In genomic region chr1:116508984-116509980, GRCh38 we compare ENCODE assay signal across 8 cellular contexts.
DNase-seq lines count a peak whose midpoint lies in the region; ATAC-seq and TF ChIP-seq lines count a peak whose summit lies in the region.

No MANE protein-coding gene starts in this region.

- peak; percentile 31 for ATAC-seq in GM18520 (IDR thresholded peaks at IDR 0.05; ENCODE audit: unreplicated experiment)
- ATAC-seq in HG03066 (IDR thresholded peaks at IDR 0.05; ENCODE audit: low read depth, unreplicated experiment): peak; percentile 36
- ATAC-seq in stimulated activated naive B cell treated with anti-CD40 and anti-IgM and Interleukin-4, amounts not matched to agents 10 μg/mL and 1 μg/mL and 100 μg/mL, for 72 hours (replicated peaks): peak; percentile 57 to 60
- no peak for ATAC-seq in GM23338

- no peaks in the 10 kb centered on the region for H3K79me2 ChIP-seq in GM23338 (replicated peaks; ENCODE audit: insufficient read depth)

- no peak for TF ChIP-seq CTCF in GM23338 (conservative IDR thresholded peaks at IDR 0.05; ENCODE audit: low read depth in 2 of 2)

- H3K27ac ChIP-seq in esophagus (ENCODE audit: low read depth in 2 of 2, low read length in 1 of 2) (peak overlapping the region; percentile 66 to 80), substantia nigra (ENCODE audit: low read depth, low read length, poor library complexity, severe bottlenecking) (no peak overlapping the region), GM23338 (ENCODE audit: low read depth) (no peak overlapping the region)

- H3F3A ChIP-seq in GM23338 (replicated peaks; ENCODE audit: low read depth): no peaks in the 10 kb centered on the region

- no peaks in the 10 kb centered on the region for H3K27me3 Mint-ChIP-seq in stimulated activated naive B cell treated with anti-CD40 and anti-IgM and Interleukin-4, amounts not matched to agents 10 μg/mL and 1 μg/mL and 100 μg/mL, for 72 hours
- peaks cover 3% of the 10 kb centered on the region for H3K27me3 Mint-ChIP-seq in GM23338 (ENCODE audit: insufficient read depth, low read depth, poor library complexity)

- no peaks in the 10 kb centered on the region for H3K9me2 ChIP-seq in GM23338 (ENCODE audit: insufficient read depth)

- H3K36me3 ChIP-seq in esophagus (ENCODE audit: control insufficient read depth in 2 of 2, insufficient read depth in 2 of 2, low read length in 1 of 2): peaks cover 3 to 4% of the 10 kb centered on the region in 2 donors
- H3K36me3 ChIP-seq in GM23338 (ENCODE audit: insufficient read depth): no peaks in the 10 kb centered on the region

- H3K4me3 Mint-ChIP-seq in stimulated activated naive B cell treated with anti-CD40 and anti-IgM and Interleukin-4, amounts not matched to agents 10 μg/mL and 1 μg/mL and 100 μg/mL, for 72 hours: no peak overlapping the region
- H3K4me3 Mint-ChIP-seq in GM23338: no peak overlapping the region

- peak overlapping the region; percentile 85 for H3K27ac Mint-ChIP-seq in stimulated activated naive B cell treated with anti-CD40 and anti-IgM and Interleukin-4, amounts not matched to agents 10 μg/mL and 1 μg/mL and 100 μg/mL, for 72 hours
- H3K27ac Mint-ChIP-seq in GM23338: no peak overlapping the region

- no peaks in the 10 kb centered on the region for H4K20me1 ChIP-seq in GM23338 (replicated peaks; ENCODE audit: insufficient read depth)

- no peak overlapping the region for H3K4me2 ChIP-seq in GM23338

- DNase-seq in SW 1271 (lab: John Stamatoyannopoulos, UW) (peak; percentile 3 to 32), substantia nigra (lab: John Stamatoyannopoulos, UW) (no peak), GM19240 (ENCODE audit: insufficient read length, low spot score) (no peak), GM23338 (ENCODE audit: low spot score) (no peak)
- peak; percentile 25 for DNase-seq in stimulated activated naive B cell treated with anti-CD40 and anti-IgM and Interleukin-4, amounts not matched to agents 10 μg/mL and 1 μg/mL and 100 μg/mL, for 72 hours

- H2AFZ ChIP-seq in GM23338: no peak overlapping the region

- peaks cover 28 to 37% of the 10 kb centered on the region in 2 donors for H3K36me3 Mint-ChIP-seq in stimulated activated naive B cell treated with anti-CD40 and anti-IgM and Interleukin-4, amounts not matched to agents 10 μg/mL and 1 μg/mL and 100 μg/mL, for 72 hours
- H3K36me3 Mint-ChIP-seq in GM23338 (ENCODE audit: low read depth): peaks cover 3% of the 10 kb centered on the region; the same call in 2 of the 3 replicates

- H3K4me3 ChIP-seq in esophagus (ENCODE audit: low read depth in 1 of 2, low read length in 2 of 2) (no peak overlapping the region), GM23338 (no peak overlapping the region)

- no peaks in the 10 kb centered on the region for H3K27me3 ChIP-seq in esophagus (ENCODE audit: control insufficient read depth in 1 of 2, insufficient read depth in 2 of 2, low read length in 2 of 2)
- no peaks in the 10 kb centered on the region for H3K27me3 ChIP-seq in GM23338 (ENCODE audit: insufficient read depth)

- H3K9me3 Mint-ChIP-seq in stimulated activated naive B cell treated with anti-CD40 and anti-IgM and Interleukin-4, amounts not matched to agents 10 μg/mL and 1 μg/mL and 100 μg/mL, for 72 hours: peaks cover 4 to 6% of the 10 kb centered on the region in 2 donors
- peaks cover 7% of the 10 kb centered on the region; the same call in 2 of the 3 replicates for H3K9me3 Mint-ChIP-seq in GM23338

- WGBS in esophagus, 2 donors: 50 to 61% methylated on average over 3 of the region's 3 CpGs

- no peaks in the 10 kb centered on the region for H3K9me3 ChIP-seq in esophagus (ENCODE audit: control insufficient read depth in 2 of 2, insufficient read depth in 1 of 2, low read depth in 1 of 2, low read length in 1 of 2)

- peaks cover 42 to 73% of the 10 kb centered on the region in 2 donors for H3K4me1 Mint-ChIP-seq in stimulated activated naive B cell treated with anti-CD40 and anti-IgM and Interleukin-4, amounts not matched to agents 10 μg/mL and 1 μg/mL and 100 μg/mL, for 72 hours
- H3K4me1 Mint-ChIP-seq in GM23338: peaks cover 2% of the 10 kb centered on the region; the same call in 1 of the 3 replicates

- H3K4me1 ChIP-seq in esophagus (ENCODE audit: control insufficient read depth in 2 of 2, insufficient read depth in 2 of 2, low read length in 1 of 2): peaks cover 0 to 12% of the 10 kb centered on the region in 2 donors
- no peaks in the 10 kb centered on the region for H3K4me1 ChIP-seq in GM23338 (ENCODE audit: insufficient read depth)

TF ChIP-seq in GM23338, 12 proteins besides CTCF, POLR2A, EP300 and RAD21 (continues in another document):
- TF ChIP-seq NANOG (IDR thresholded peaks at IDR 0.05; ENCODE audit: borderline replicate concordance) (no peak), REST (IDR thresholded peaks at IDR 0.05; ENCODE audit: unreplicated experiment) (no peak), EZH2phosphoT487 (IDR thresholded peaks at IDR 0.05; ENCODE audit: unreplicated experiment) (no peak), CREB1 (CRISPR knock-in tag; IDR thresholded peaks at IDR 0.05; ENCODE audit: low read depth) (no peak), STAT1 (IDR thresholded peaks at IDR 0.05; ENCODE audit: unreplicated experiment) (no peak), ETS1 (IDR thresholded peaks at IDR 0.05) (no peak), EZH2 (IDR thresholded peaks at IDR 0.05; ENCODE audit: low read depth, unreplicated experiment) (no peak), ZNF331 (CRISPR knock-in tag; IDR thresholded peaks at IDR 0.05; ENCODE audit: low read depth) (no peak)

Comparison
In these comparisons a context has a peak if more than half of its experiments do, and no peak if none do; other contexts are left out.
1. DNase-seq: peak in SW 1271 (2 of 2) and stimulated activated naive B cell treated with anti-CD40 and anti-IgM and Interleukin-4, amounts not matched to agents 10 μg/mL and 1 μg/mL and 100 μg/mL, for 72 hours (single experiment); none in substantia nigra (0 of 49), GM19240 (single experiment) and GM23338 (single experiment).
2. H3K27ac ChIP-seq: peak in esophagus (2 of 2); none in substantia nigra (single experiment) and GM23338 (single experiment).